Comparison of ENCODE assay signal across 17 cellular contexts in genomic region chr3:30266536-30266935, GRCh38.
"Had no signal": no experiment of that assay in that cellular context is flagged by ENCODE, and none has a peak within 500 bp of the region (broad histone marks: within the 10 kb centered on the region; RNA-seq: fewer than 3 reads in every experiment).

No MANE protein-coding gene starts in this region.

- H3K4me3 ChIP-seq: esophagus muscularis mucosa, lower lobe of right lung, ovary had no signal

- H3K27me3 ChIP-seq: brain microvascular endothelial cell, esophagus muscularis mucosa, ovary had no signal

- H3K27ac ChIP-seq: brain microvascular endothelial cell, esophagus muscularis mucosa, lower lobe of right lung, ovary had no signal

- DNase-seq: activated CD4-positive, alpha-beta T cell treated with anti-CD3 and anti-CD28 coated beads for 4 hours; activated CD8-positive, alpha-beta T cell treated with anti-CD3 and anti-CD28 coated beads for 36 hours; activated effector memory CD4-positive, alpha-beta T cell treated with Interleukin-2 at 50 U/mL for 16 hours; activated naive CD4-positive, alpha-beta T cell treated with anti-CD3 and anti-CD28 coated beads, Interleukin-2, amount 50 U/mL, for 16 hours; activated T-cell treated with anti-CD3 and anti-CD28 coated beads, Interleukin-2, amount 50 U/mL, for 4 hours; brain microvascular endothelial cell; cortex of kidney; effector CD4-positive, alpha-beta T cell; foreskin melanocyte; left cardiac atrium; lower lobe of right lung; ovary; stimulated activated CD4-positive, alpha-beta T cell treated with anti-CD3 and anti-CD28 coated beads, Interleukin-2, amount 100 ng/mL, for 48 hours; T-helper 17 cell had no signal

- H3K36me3 ChIP-seq: brain microvascular endothelial cell, esophagus muscularis mucosa, lower lobe of right lung, ovary had no signal

- ATAC-seq: activated CD8-positive, alpha-beta T cell treated with anti-CD3 and anti-CD28 coated beads for 36 hours; activated T-cell treated with anti-CD3 and anti-CD28 coated beads, Interleukin-2, amount 50 U/mL, for 4 hours; left cardiac atrium; lower lobe of right lung; stimulated activated memory B cell treated with anti-CD40 and anti-IgM and Interleukin-4, amounts not matched to agents 10 μg/mL and 1 μg/mL and 100 μg/mL, for 72 hours; T-helper 17 cell; WTC11 had no signal
